Comparison of ENCODE assay signal across 15 cellular contexts in genomic region chr19:3408996-3409345, GRCh38. TPM values are rescaled to one million over a fixed set of nuclear protein-coding genes. Genes with fewer than 3 reads are reported as not detected.
A peak's percentile ranks its signal among the peaks of the same experiment; 100 is the strongest.
DNase-seq lines count a peak whose midpoint lies in the region; TF ChIP-seq lines count a peak whose summit lies in the region.
"Had no signal": no experiment of that assay in that cellular context is flagged by ENCODE, and none has a peak within 500 bp of the region (broad histone marks: within the 10 kb centered on the region; RNA-seq: fewer than 3 reads in every experiment).

No MANE protein-coding gene starts in this region.

- no peak overlapping the region for H2BK120ac ChIP-seq in H9 (ENCODE audit: low read depth, low read length, poor library complexity, severe bottlenecking)

- peaks cover 50% of the 10 kb centered on the region for H3K27me3 Mint-ChIP-seq in H9 (ENCODE audit: low read depth)
- no peaks in the 10 kb centered on the region for H3K27me3 Mint-ChIP-seq in activated T-helper 1 cell treated with anti-CD3 and anti-CD28 coated beads, Interleukin-12 subunit alpha, Interleukin-12 subunit beta, Interleukin-2, Interleukin-4 antibody, amounts not matched to agents 30 ng/mL and 10 ng/mL and 1 ng/mL, durations not matched to agents 14 hours and 24 hours and 36 hours (ENCODE audit: insufficient read depth)

- H3K4me3 ChIP-seq in coronary artery: no peak overlapping the region
- H3K4me3 ChIP-seq in muscle layer of duodenum (ENCODE audit: low read depth in 1 of 2, low read length in 2 of 2): peak overlapping the region; percentile 42 to 46
- peak overlapping the region in 4 of 5 donors; percentile 41 to 59 (median 54) for H3K4me3 ChIP-seq in subcutaneous abdominal adipose tissue (ENCODE audit: low read depth in 1 of 5, low read length in 5 of 5)
- H3K4me3 ChIP-seq: SJSA1 had no signal

- H3K4me1 ChIP-seq in H9 (ENCODE audit: insufficient read depth, low read length): no peaks in the 10 kb centered on the region
- H3K4me1 ChIP-seq in muscle layer of duodenum (ENCODE audit: control insufficient read depth in 1 of 2, insufficient read depth in 2 of 2, low read length in 2 of 2): peaks cover 5 to 29% of the 10 kb centered on the region in 2 donors
- peaks cover 3 to 56% (median 34%) of the 10 kb centered on the region in 5 donors for H3K4me1 ChIP-seq in subcutaneous abdominal adipose tissue (ENCODE audit: control insufficient read depth in 5 of 5, insufficient read depth in 5 of 5, low read length in 5 of 5)

- no peaks in the 10 kb centered on the region; a peak in 1 of 5 replicates for H3K9me3 Mint-ChIP-seq in H9
- no peaks in the 10 kb centered on the region for H3K9me3 Mint-ChIP-seq in activated T-helper 1 cell treated with anti-CD3 and anti-CD28 coated beads, Interleukin-12 subunit alpha, Interleukin-12 subunit beta, Interleukin-2, Interleukin-4 antibody, amounts not matched to agents 30 ng/mL and 10 ng/mL and 1 ng/mL, durations not matched to agents 14 hours and 24 hours and 36 hours

- H4K20me1 ChIP-seq in H9 (ENCODE audit: control insufficient read depth, insufficient read depth, insufficient read length): no peaks in the 10 kb centered on the region

- H3K4me2 ChIP-seq in H9 (ENCODE audit: insufficient read depth, insufficient read length, low read length): no peak overlapping the region

- WGBS in H9 (ENCODE audit: extremely low coverage, insufficient read length, low lambda C conversion rate): no CpG with 5 or more reads among the region's 11 CpGs

- H3K56ac ChIP-seq in H9 (ENCODE audit: insufficient read length, low read depth, low read length): no peak overlapping the region

- H3K27ac ChIP-seq in H9 (ENCODE audit: insufficient read length, low read depth, low read length) (no peak overlapping the region), coronary artery (peak overlapping the region; percentile 77 to 100), muscle layer of duodenum (ENCODE audit: low read length) (peak overlapping the region; percentile 73), subcutaneous abdominal adipose tissue (ENCODE audit: low read depth, low read length) (peak overlapping the region; percentile 86)
- H3K27ac ChIP-seq: SJSA1 had no signal

- no peak overlapping the region for H2AK5ac ChIP-seq in H9 (ENCODE audit: insufficient read length, low read length)

- no peak overlapping the region for H2AFZ ChIP-seq in H9 (ENCODE audit: low read length)

- no peaks in the 10 kb centered on the region for H3K23me2 ChIP-seq in H9 (ENCODE audit: insufficient read length, low read depth, low read length, poor library complexity, severe bottlenecking)

- H3K23ac ChIP-seq in H9 (ENCODE audit: insufficient read length, low read depth, low read length): no peak overlapping the region

- no peaks in the 10 kb centered on the region for H3K79me2 ChIP-seq in H9 (ENCODE audit: insufficient read depth, low read length)

- no peak overlapping the region for H3T11ph ChIP-seq in H9 (ENCODE audit: low read length)

- H2BK12ac ChIP-seq in H9 (ENCODE audit: insufficient read length, low read depth, low read length): no peak overlapping the region

- no peak overlapping the region for H4K5ac ChIP-seq in H9 (ENCODE audit: insufficient read length, low read depth, low read length)

- no peak overlapping the region for H3K4ac ChIP-seq in H9 (ENCODE audit: low read depth, low read length)

- peaks cover 3 to 11% of the 10 kb centered on the region in 2 experiments for H3K4me1 Mint-ChIP-seq in H9
- H3K4me1 Mint-ChIP-seq in activated T-helper 1 cell treated with anti-CD3 and anti-CD28 coated beads, Interleukin-12 subunit alpha, Interleukin-12 subunit beta, Interleukin-2, Interleukin-4 antibody, amounts not matched to agents 30 ng/mL and 10 ng/mL and 1 ng/mL, durations not matched to agents 14 hours and 24 hours and 36 hours (ENCODE audit: low read depth): no peaks in the 10 kb centered on the region

- DNase-seq in H9 (no peak), coronary artery (ENCODE audit: low spot score) (no peak), nucleus accumbens (lab: John Stamatoyannopoulos, UW) (no peak)
- no peak for DNase-seq in activated naive CD4-positive, alpha-beta T cell treated with Interleukin-2 at 50 U/mL for 16 hours
- DNase-seq in activated T-helper 1 cell treated with anti-CD3 and anti-CD28 coated beads, Interleukin-12 subunit alpha, Interleukin-12 subunit beta, Interleukin-2, Interleukin-4 antibody, amounts not matched to agents 30 ng/mL and 10 ng/mL and 1 ng/mL, durations not matched to agents 14 hours and 24 hours and 36 hours (ENCODE audit: low spot score): no peak
- no peak for DNase-seq in stimulated activated CD4-positive, alpha-beta T cell treated with anti-CD3 and anti-CD28 coated beads, Interleukin-12 subunit alpha, Interleukin-12 subunit beta, amount 100 ng/mL, for 4 hours
- DNase-seq: activated CD4-positive, alpha-beta T cell treated with anti-CD3 and anti-CD28 coated beads, Interleukin-2, amount 50 U/mL, for 48 hours; DMS 273 treated with DMSO at 0.1 percent for 48 hours; midbrain; NCI-H1105; NCI-H2227 treated with DMSO at 0.1 percent for 48 hours; stimulated activated CD4-positive, alpha-beta T cell treated with anti-CD3 and anti-CD28 coated beads, Interleukin-4, amount 100 ng/mL, for 4 hours had no signal

- no peak overlapping the region for H2BK5ac ChIP-seq in H9 (ENCODE audit: insufficient read length, low read length)

- no peaks in the 10 kb centered on the region for H3K9me3 ChIP-seq in H9 (ENCODE audit: control insufficient read depth, low read depth, low read length)
- no peaks in the 10 kb centered on the region for H3K9me3 ChIP-seq in muscle layer of duodenum (ENCODE audit: control insufficient read depth in 1 of 2, low read length in 2 of 2)
- no peaks in the 10 kb centered on the region for H3K9me3 ChIP-seq in subcutaneous abdominal adipose tissue (ENCODE audit: control insufficient read depth in 5 of 5, low read length in 5 of 5)
- H3K9me3 ChIP-seq: SJSA1 had no signal

- no peak overlapping the region for H3K14ac ChIP-seq in H9 (ENCODE audit: insufficient read depth, low read length)

- H3K36me3 Mint-ChIP-seq in H9 (ENCODE audit: insufficient read depth in 1 of 3, low read depth in 3 of 3): no peaks in the 10 kb centered on the region
- H3K36me3 Mint-ChIP-seq in activated T-helper 1 cell treated with anti-CD3 and anti-CD28 coated beads, Interleukin-12 subunit alpha, Interleukin-12 subunit beta, Interleukin-2, Interleukin-4 antibody, amounts not matched to agents 30 ng/mL and 10 ng/mL and 1 ng/mL, durations not matched to agents 14 hours and 24 hours and 36 hours (ENCODE audit: low read depth): no peaks in the 10 kb centered on the region

- H3K36me3 ChIP-seq in muscle layer of duodenum (ENCODE audit: control insufficient read depth in 1 of 2, insufficient read depth in 2 of 2, low read length in 2 of 2) (peaks cover 0 to 9% of the 10 kb centered on the region in 2 donors), subcutaneous abdominal adipose tissue (ENCODE audit: control insufficient read depth in 5 of 5, insufficient read depth in 5 of 5, low read length in 5 of 5) (peaks cover 0 to 23% (median 5%) of the 10 kb centered on the region in 5 donors)

- H3K79me1 ChIP-seq in H9 (ENCODE audit: insufficient read depth, low read depth, low read length, poor library complexity, severe bottlenecking): no peaks in the 10 kb centered on the region

- H3K27ac Mint-ChIP-seq in H9: peak overlapping the region in 2 of 3 experiments; percentile 12 to 29; a peak in 1 of 7 replicates
- H3K27ac Mint-ChIP-seq in activated T-helper 1 cell treated with anti-CD3 and anti-CD28 coated beads, Interleukin-12 subunit alpha, Interleukin-12 subunit beta, Interleukin-2, Interleukin-4 antibody, amounts not matched to agents 30 ng/mL and 10 ng/mL and 1 ng/mL, durations not matched to agents 14 hours and 24 hours and 36 hours: no peak overlapping the region

- no peak overlapping the region for H2BK20ac ChIP-seq in H9 (ENCODE audit: low read depth, low read length, poor library complexity, severe bottlenecking)

- H3K27me3 ChIP-seq in H9 (ENCODE audit: insufficient read depth, low read length): no peaks in the 10 kb centered on the region
- H3K27me3 ChIP-seq in muscle layer of duodenum (ENCODE audit: low read depth, low read length): no peaks in the 10 kb centered on the region
- no peaks in the 10 kb centered on the region for H3K27me3 ChIP-seq in subcutaneous abdominal adipose tissue (ENCODE audit: control insufficient read depth in 5 of 5, insufficient read depth in 4 of 5, low read length in 5 of 5)
- H3K27me3 ChIP-seq: SJSA1 had no signal

- intact Hi-C loops in activated T-helper 1 cell treated with anti-CD3 and anti-CD28 coated beads, Interleukin-12 subunit alpha, Interleukin-12 subunit beta, Interleukin-2, Interleukin-4 antibody, amounts not matched to agents 30 ng/mL and 10 ng/mL and 1 ng/mL, durations not matched to agents 14 hours and 24 hours and 36 hours (cut with micrococcal nuclease): no loop called here

- H4K91ac ChIP-seq in H9 (ENCODE audit: insufficient read length, low read depth, low read length): no peak overlapping the region

- no peak overlapping the region for H3K4me3 Mint-ChIP-seq in H9
- no peak overlapping the region for H3K4me3 Mint-ChIP-seq in activated T-helper 1 cell treated with anti-CD3 and anti-CD28 coated beads, Interleukin-12 subunit alpha, Interleukin-12 subunit beta, Interleukin-2, Interleukin-4 antibody, amounts not matched to agents 30 ng/mL and 10 ng/mL and 1 ng/mL, durations not matched to agents 14 hours and 24 hours and 36 hours

- no peak overlapping the region for H4K8ac ChIP-seq in H9 (replicated peaks; ENCODE audit: insufficient read length, low read depth, low read length)

- H3K9ac ChIP-seq in H9 (ENCODE audit: extremely low read depth, insufficient read length, low read length): no peak overlapping the region
- H3K9ac ChIP-seq in subcutaneous abdominal adipose tissue (ENCODE audit: low read length in 5 of 5): peak overlapping the region in 2 of 5 donors; percentile 52 to 68

- TF ChIP-seq CTCF in H9 (conservative IDR thresholded peaks at IDR 0.05): no peak
- TF ChIP-seq CTCF in coronary artery (IDR thresholded peaks at IDR 0.05): no peak

- no peak overlapping the region for H2BK15ac ChIP-seq in H9 (ENCODE audit: low read depth, low read length)

- H3K18ac ChIP-seq in H9 (ENCODE audit: insufficient read length, low read depth, low read length): no peak overlapping the region

RNA-seq across cellular contexts. Expression of gene NFIC, which starts 42.6 kb away (rescaled TPM):
- total RNA-seq in H9 (2021): 5.6 and 8.0 TPM in 2 replicates
- total RNA-seq in activated T-helper 1 cell treated with anti-CD3 and anti-CD28 coated beads, Interleukin-12 subunit alpha, Interleukin-12 subunit beta, Interleukin-2, Interleukin-4 antibody, amounts not matched to agents 30 ng/mL and 10 ng/mL and 1 ng/mL, durations not matched to agents 14 hours and 24 hours and 36 hours: 16.8 and 18.7 TPM in 2 replicates
